In the genomic region with DNA sequence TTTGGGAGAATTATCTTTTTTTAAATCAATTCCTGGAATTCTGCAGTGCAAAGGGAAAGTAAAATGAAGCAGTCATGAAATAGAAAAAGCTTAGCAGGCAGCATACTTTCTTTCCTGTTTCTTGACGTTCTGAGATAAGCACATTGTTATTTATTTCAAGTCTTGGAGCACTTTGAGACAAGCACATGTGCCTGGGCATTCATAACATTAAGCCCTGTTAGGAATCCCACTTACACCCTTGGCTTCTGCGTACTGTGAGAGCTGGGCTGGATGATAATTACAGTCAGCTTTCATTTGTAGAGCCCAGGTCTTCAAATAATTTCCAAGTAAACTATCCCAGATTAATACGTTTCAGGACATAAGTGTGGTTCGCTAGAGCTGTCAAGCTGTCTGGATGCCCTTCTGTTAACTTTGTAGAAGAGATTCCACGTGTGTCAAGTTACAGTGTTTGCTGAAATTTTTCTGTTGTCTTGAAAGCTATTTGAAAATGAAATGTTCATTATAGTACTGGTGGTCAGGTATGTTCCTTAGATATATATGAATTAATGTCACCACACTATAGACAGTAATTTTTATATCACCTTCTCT, we compare ENCODE assay signal across 1 cellular context.
TF ChIP-seq lines count a peak whose summit lies in the region.

No MANE protein-coding gene starts in this region.

TF ChIP-seq in K562, 482 proteins besides CTCF, POLR2A, EP300 and RAD21 (continues in another document):
- TF ChIP-seq SMARCB1 (IDR thresholded peaks at IDR 0.05; ENCODE audit: insufficient read length, low read depth) (peak; percentile 73), HDAC1 (IDR thresholded peaks at IDR 0.05) (peak in 1 of 2 experiments; percentile 85; a peak in 3 of 4 replicates), TCF3 (CRISPR knock-in tag; IDR thresholded peaks at IDR 0.05) (peak; percentile 84), DACH1 (IDR thresholded peaks at IDR 0.05; ENCODE audit: partially characterized antibody) (peak; percentile 40), L3MBTL2 (IDR thresholded peaks at IDR 0.05) (peak; percentile 64), ZNF41 (CRISPR knock-in tag; conservative IDR thresholded peaks at IDR 0.05) (no peak), RFX1 (IDR thresholded peaks at IDR 0.05) (0 out of 2 replicates have a peak, but pooled peaks have one; percentile 3), MYC (IDR thresholded peaks at IDR 0.05; ENCODE audit: low read depth, low read length) (peak; percentile 83), MYC (CRISPR knock-in tag; IDR thresholded peaks at IDR 0.05; ENCODE audit: borderline replicate concordance, low read depth) (no peak), PML (IDR thresholded peaks at IDR 0.05; ENCODE audit: low read length) (peak; percentile 57; the same call in 1 of the 2 replicates), GATAD2A (IDR thresholded peaks at IDR 0.05) (0 out of 2 replicates have a peak, but pooled peaks have one; percentile 47), FOXM1 (IDR thresholded peaks at IDR 0.05; ENCODE audit: low read depth) (peak; percentile 57), FOXM1 (CRISPR knock-in tag; IDR thresholded peaks at IDR 0.05; ENCODE audit: low read depth) (no peak), TAL1 (IDR thresholded peaks at IDR 0.05) (peak; percentile 80), EP400 (IDR thresholded peaks at IDR 0.05) (peak; percentile 66), ZNF696 (CRISPR knock-in tag; conservative IDR thresholded peaks at IDR 0.05) (no peak), RBFOX2 (IDR thresholded peaks at IDR 0.05; ENCODE audit: low read depth, low read length) (no peak), LEF1 (IDR thresholded peaks at IDR 0.05) (peak; percentile 62; the same call in 1 of the 2 replicates), MEIS2 (IDR thresholded peaks at IDR 0.05; ENCODE audit: partially characterized antibody) (peak; percentile 69), FOXK2 (conservative IDR thresholded peaks at IDR 0.05 in 1 of 2, IDR thresholded peaks at IDR 0.05 in 1 of 2; ENCODE audit: low read depth in 2 of 2) (peak; percentile 63 to 73; a peak in 3 of 4 replicates), TRIM24 (IDR thresholded peaks at IDR 0.05) (0 out of 4 replicates have a peak, but pooled peaks of 1 of the 2 experiments have one; percentile 10), ARID1B (IDR thresholded peaks at IDR 0.05) (peak; percentile 88), FOSL1 (tag; conservative IDR thresholded peaks at IDR 0.05) (peak; percentile 42; the same call in 1 of the 2 replicates), BRD9 (IDR thresholded peaks at IDR 0.05; ENCODE audit: low read depth, partially characterized antibody) (peak; percentile 23), RCOR1 (IDR thresholded peaks at IDR 0.05; ENCODE audit: borderline replicate concordance in 1 of 2, low read depth in 2 of 2, low read length in 2 of 2) (peak in 1 of 2 experiments; percentile 35; a peak in 1 of 4 replicates), NFIC (IDR thresholded peaks at IDR 0.05) (peak; percentile 40), SMARCA4 (IDR thresholded peaks at IDR 0.05) (peak; percentile 84), SMARCC2 (IDR thresholded peaks at IDR 0.05; ENCODE audit: low read depth) (peak; percentile 28; the same call in 1 of the 2 replicates)
- TF ChIP-seq, protein P1, sequence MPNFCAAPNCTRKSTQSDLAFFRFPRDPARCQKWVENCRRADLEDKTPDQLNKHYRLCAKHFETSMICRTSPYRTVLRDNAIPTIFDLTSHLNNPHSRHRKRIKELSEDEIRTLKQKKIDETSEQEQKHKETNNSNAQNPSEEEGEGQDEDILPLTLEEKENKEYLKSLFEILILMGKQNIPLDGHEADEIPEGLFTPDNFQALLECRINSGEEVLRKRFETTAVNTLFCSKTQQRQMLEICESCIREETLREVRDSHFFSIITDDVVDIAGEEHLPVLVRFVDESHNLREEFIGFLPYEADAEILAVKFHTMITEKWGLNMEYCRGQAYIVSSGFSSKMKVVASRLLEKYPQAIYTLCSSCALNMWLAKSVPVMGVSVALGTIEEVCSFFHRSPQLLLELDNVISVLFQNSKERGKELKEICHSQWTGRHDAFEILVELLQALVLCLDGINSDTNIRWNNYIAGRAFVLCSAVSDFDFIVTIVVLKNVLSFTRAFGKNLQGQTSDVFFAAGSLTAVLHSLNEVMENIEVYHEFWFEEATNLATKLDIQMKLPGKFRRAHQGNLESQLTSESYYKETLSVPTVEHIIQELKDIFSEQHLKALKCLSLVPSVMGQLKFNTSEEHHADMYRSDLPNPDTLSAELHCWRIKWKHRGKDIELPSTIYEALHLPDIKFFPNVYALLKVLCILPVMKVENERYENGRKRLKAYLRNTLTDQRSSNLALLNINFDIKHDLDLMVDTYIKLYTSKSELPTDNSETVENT (CRISPR knock-in tag; IDR thresholded peaks at IDR 0.05), result no peak
- TF ChIP-seq, protein P2, sequence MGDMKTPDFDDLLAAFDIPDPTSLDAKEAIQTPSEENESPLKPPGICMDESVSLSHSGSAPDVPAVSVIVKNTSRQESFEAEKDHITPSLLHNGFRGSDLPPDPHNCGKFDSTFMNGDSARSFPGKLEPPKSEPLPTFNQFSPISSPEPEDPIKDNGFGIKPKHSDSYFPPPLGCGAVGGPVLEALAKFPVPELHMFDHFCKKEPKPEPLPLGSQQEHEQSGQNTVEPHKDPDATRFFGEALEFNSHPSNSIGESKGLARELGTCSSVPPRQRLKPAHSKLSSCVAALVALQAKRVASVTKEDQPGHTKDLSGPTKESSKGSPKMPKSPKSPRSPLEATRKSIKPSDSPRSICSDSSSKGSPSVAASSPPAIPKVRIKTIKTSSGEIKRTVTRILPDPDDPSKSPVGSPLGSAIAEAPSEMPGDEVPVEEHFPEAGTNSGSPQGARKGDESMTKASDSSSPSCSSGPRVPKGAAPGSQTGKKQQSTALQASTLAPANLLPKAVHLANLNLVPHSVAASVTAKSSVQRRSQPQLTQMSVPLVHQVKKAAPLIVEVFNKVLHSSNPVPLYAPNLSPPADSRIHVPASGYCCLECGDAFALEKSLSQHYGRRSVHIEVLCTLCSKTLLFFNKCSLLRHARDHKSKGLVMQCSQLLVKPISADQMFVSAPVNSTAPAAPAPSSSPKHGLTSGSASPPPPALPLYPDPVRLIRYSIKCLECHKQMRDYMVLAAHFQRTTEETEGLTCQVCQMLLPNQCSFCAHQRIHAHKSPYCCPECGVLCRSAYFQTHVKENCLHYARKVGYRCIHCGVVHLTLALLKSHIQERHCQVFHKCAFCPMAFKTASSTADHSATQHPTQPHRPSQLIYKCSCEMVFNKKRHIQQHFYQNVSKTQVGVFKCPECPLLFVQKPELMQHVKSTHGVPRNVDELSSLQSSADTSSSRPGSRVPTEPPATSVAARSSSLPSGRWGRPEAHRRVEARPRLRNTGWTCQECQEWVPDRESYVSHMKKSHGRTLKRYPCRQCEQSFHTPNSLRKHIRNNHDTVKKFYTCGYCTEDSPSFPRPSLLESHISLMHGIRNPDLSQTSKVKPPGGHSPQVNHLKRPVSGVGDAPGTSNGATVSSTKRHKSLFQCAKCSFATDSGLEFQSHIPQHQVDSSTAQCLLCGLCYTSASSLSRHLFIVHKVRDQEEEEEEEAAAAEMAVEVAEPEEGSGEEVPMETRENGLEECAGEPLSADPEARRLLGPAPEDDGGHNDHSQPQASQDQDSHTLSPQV (IDR thresholded peaks at IDR 0.05), result peak; percentile 71
- TF ChIP-seq, protein P3, sequence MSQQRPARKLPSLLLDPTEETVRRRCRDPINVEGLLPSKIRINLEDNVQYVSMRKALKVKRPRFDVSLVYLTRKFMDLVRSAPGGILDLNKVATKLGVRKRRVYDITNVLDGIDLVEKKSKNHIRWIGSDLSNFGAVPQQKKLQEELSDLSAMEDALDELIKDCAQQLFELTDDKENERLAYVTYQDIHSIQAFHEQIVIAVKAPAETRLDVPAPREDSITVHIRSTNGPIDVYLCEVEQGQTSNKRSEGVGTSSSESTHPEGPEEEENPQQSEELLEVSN (IDR thresholded peaks at IDR 0.05; ENCODE audit: borderline replicate concordance in 1 of 2, extremely low read depth in 1 of 2, insufficient read depth in 1 of 2, insufficient read length in 1 of 2, low read depth in 1 of 2, low read length in 1 of 2, poor library complexity in 1 of 2, severe bottlenecking in 1 of 2), result no peak
- TF ChIP-seq, protein P4, sequence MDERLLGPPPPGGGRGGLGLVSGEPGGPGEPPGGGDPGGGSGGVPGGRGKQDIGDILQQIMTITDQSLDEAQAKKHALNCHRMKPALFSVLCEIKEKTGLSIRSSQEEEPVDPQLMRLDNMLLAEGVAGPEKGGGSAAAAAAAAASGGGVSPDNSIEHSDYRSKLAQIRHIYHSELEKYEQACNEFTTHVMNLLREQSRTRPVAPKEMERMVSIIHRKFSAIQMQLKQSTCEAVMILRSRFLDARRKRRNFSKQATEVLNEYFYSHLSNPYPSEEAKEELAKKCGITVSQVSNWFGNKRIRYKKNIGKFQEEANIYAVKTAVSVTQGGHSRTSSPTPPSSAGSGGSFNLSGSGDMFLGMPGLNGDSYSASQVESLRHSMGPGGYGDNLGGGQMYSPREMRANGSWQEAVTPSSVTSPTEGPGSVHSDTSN (CRISPR knock-in tag; IDR thresholded peaks at IDR 0.05; ENCODE audit: low read depth), result no peak
- TF ChIP-seq, protein P4 (tag; conservative IDR thresholded peaks at IDR 0.05; ENCODE audit: low read depth), result peak; percentile 53; the same call in 1 of the 2 replicates
- TF ChIP-seq, protein P5, sequence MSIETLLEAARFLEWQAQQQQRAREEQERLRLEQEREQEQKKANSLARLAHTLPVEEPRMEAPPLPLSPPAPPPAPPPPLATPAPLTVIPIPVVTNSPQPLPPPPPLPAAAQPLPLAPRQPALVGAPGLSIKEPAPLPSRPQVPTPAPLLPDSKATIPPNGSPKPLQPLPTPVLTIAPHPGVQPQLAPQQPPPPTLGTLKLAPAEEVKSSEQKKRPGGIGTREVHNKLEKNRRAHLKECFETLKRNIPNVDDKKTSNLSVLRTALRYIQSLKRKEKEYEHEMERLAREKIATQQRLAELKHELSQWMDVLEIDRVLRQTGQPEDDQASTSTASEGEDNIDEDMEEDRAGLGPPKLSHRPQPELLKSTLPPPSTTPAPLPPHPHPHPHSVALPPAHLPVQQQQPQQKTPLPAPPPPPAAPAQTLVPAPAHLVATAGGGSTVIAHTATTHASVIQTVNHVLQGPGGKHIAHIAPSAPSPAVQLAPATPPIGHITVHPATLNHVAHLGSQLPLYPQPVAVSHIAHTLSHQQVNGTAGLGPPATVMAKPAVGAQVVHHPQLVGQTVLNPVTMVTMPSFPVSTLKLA (conservative IDR thresholded peaks at IDR 0.05), result peak; percentile 92 to 94
